In the genomic region with DNA sequence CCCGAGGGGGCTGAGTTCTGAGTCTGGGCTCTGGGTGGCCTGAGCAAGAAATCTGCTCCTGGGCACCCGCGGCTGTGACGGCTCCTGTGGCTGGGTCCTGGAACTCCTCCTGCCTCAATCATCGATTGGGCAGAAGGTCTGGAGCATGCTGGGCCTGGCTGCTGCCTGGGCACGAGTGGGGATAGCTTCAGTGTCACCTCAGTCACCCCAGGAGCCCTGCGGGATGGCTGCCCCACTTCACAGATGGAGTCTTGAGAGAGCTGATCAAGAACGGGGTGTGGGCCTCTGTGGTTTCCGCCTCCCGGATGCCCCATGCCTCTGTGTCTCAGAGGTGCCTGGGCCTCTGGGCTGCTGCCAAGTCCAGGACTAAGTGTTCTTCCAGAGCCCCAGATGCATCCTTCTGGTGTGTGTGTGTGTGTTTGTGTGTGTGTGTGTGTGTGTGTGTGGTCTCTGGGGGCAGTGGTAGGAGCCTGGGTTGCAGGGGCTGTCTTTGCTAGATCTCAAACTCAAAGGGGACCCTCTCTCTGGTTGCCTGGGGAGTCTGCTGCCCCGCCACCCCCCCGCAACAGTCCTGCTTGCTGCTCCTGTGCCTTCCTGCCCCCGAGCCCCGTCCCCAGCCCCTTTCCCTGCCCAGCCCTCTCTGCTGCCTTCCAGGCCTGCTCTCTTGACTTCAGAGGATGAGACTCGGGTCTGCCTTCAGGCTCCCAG, we compare ENCODE assay signal across 8 cellular contexts.
DNase-seq lines count a peak whose midpoint lies in the region; ATAC-seq, FAIRE-seq and TF ChIP-seq lines count a peak whose summit lies in the region.

No MANE protein-coding gene starts in this region.

- H3K36me3 ChIP-seq in GM12878 (ENCODE audit: control insufficient read depth in 2 of 2, insufficient read depth in 2 of 2, low read length in 1 of 2), result no peaks in the 10 kb centered on the region
- H3K36me3 ChIP-seq in gastrocnemius medialis, result no peaks in the 10 kb centered on the region
- H3K36me3 ChIP-seq in mesendoderm (ENCODE audit: control insufficient read depth, insufficient read depth, low read length), result no peaks in the 10 kb centered on the region

- TF ChIP-seq CTCF in GM12878 (IDR thresholded peaks at IDR 0.05 in 2 of 3, conservative IDR thresholded peaks at IDR 0.05 in 1 of 3; ENCODE audit: control insufficient read depth in 2 of 3, extremely low read depth in 1 of 3, insufficient read depth in 1 of 3, low read depth in 3 of 3, low read length in 3 of 3) (no peak), gastrocnemius medialis (IDR thresholded peaks at IDR 0.05 in 4 of 5, conservative IDR thresholded peaks at IDR 0.05 in 1 of 5) (no peak)

- H3K18ac ChIP-seq in mesendoderm (ENCODE audit: low read length), result no peak overlapping the region

- H3K27me3 ChIP-seq in GM12878 (replicated peaks in 1 of 2; ENCODE audit: control insufficient read depth in 2 of 2, insufficient read depth in 2 of 2, low read length in 1 of 2) (no peaks in the 10 kb centered on the region; a peak in 1 of 4 replicates), gastrocnemius medialis (peaks cover 0 to 6% (median 0%) of the 10 kb centered on the region in 3 donors), mesendoderm (ENCODE audit: insufficient read depth, low read length, poor library complexity) (no peaks in the 10 kb centered on the region)

- no TSS peak for BruUV-seq in GM12878 (replicated peaks; lab: Mats Ljungman, UMichigan)

- no peaks in the 10 kb centered on the region for H3K79me1 ChIP-seq in mesendoderm (ENCODE audit: low read length)

- no peak overlapping the region for H2AK5ac ChIP-seq in mesendoderm (ENCODE audit: low read length)

- H4K5ac ChIP-seq in mesendoderm (ENCODE audit: low read length), result no peak overlapping the region

- no peak overlapping the region for H2BK5ac ChIP-seq in mesendoderm (ENCODE audit: low read length)

- CTCF ChIA-PET in GM12878 (lab: Yijun Ruan, JAX), result no interaction called here

- no peaks in the 10 kb centered on the region for H4K20me1 ChIP-seq in GM12878 (ENCODE audit: control insufficient read depth, insufficient read depth)

- H3K9ac ChIP-seq in GM12878 (ENCODE audit: control insufficient read depth, insufficient read depth, low read length), result no peak overlapping the region
- H3K9ac ChIP-seq in mesendoderm (ENCODE audit: low read length), result no peak overlapping the region

- H3K79me2 ChIP-seq in GM12878 (ENCODE audit: control insufficient read depth, insufficient read depth, low read length) (no peaks in the 10 kb centered on the region), mesendoderm (ENCODE audit: control insufficient read depth, insufficient read depth, low read length) (no peaks in the 10 kb centered on the region)

- ATAC-seq in GM12878 (peak; percentile 75), gastrocnemius medialis (peak; percentile 60 to 62), HG03354 (IDR thresholded peaks at IDR 0.05; ENCODE audit: poor library complexity, severe bottlenecking, unreplicated experiment) (no peak), GM21723 (IDR thresholded peaks at IDR 0.05; ENCODE audit: unreplicated experiment) (no peak)

- no peak overlapping the region for H2BK15ac ChIP-seq in mesendoderm (replicated peaks; ENCODE audit: low read depth)

- POLR2A ChIA-PET in GM12878 (lab: Charles Lee), result no interaction called here

- H3K4me1 ChIP-seq in GM12878 (ENCODE audit: control insufficient read depth, insufficient read depth, low read length) (peaks cover 16% of the 10 kb centered on the region), gastrocnemius medialis (peaks cover 0 to 6% of the 10 kb centered on the region in 2 donors), mesendoderm (ENCODE audit: control insufficient read depth, low read depth, low read length) (no peaks in the 10 kb centered on the region)

- H3K9me3 ChIP-seq in GM12878 (replicated peaks; ENCODE audit: control insufficient read depth, insufficient read depth, low read length) (no peaks in the 10 kb centered on the region; the same call in 2 of the 3 replicates), gastrocnemius medialis (peaks cover 0 to 10% (median 0%) of the 10 kb centered on the region in 3 donors)

- TF ChIP-seq EP300 in GM12878 (IDR thresholded peaks at IDR 0.05; ENCODE audit: borderline replicate concordance in 1 of 2, control insufficient read depth in 1 of 2, low read depth in 2 of 2, low read length in 2 of 2), result no peak

- H3K27ac ChIP-seq in GM12878 (ENCODE audit: control insufficient read depth, insufficient read depth) (no peak overlapping the region), gastrocnemius medialis (peak overlapping the region in 3 of 4 donors; percentile 58 to 65 (median 60)), mesendoderm (ENCODE audit: low read depth, low read length) (no peak overlapping the region)

- no peak overlapping the region for H2BK120ac ChIP-seq in mesendoderm (ENCODE audit: low read depth, low read length)

- 8% methylated on average over 10 of the region's 15 CpGs for WGBS in GM12878 (ENCODE audit: insufficient coverage, insufficient replicate concordance, low lambda C conversion rate, missing lambda C conversion rate)
- no CpG with 5 or more reads among the region's 15 CpGs for WGBS in mesendoderm (ENCODE audit: extremely low coverage, insufficient coverage, low lambda C conversion rate)

- H3K4me2 ChIP-seq in GM12878 (ENCODE audit: control insufficient read depth, insufficient read depth), result peak overlapping the region; percentile 38
- no peak overlapping the region for H3K4me2 ChIP-seq in mesendoderm (ENCODE audit: low read length)

- SMC1A ChIA-PET in GM12878 (lab: Charles Lee; ENCODE audit: uncharacterized antibody, unreplicated experiment), result no interaction called here

- H3K4ac ChIP-seq in mesendoderm (ENCODE audit: low read depth, low read length), result no peak overlapping the region

- peak; percentile 87 for DNase-seq in DMS79 (lab: John Stamatoyannopoulos, UW)
- peak; percentile 72 for DNase-seq in T-helper 22 cell (ENCODE audit: low read depth)
- DNase-seq in GM12878 (ENCODE audit: low read depth, low spot score), result no peak
- DNase-seq in gastrocnemius medialis, result peak; percentile 30 to 31
- no peak for DNase-seq in superior temporal gyrus (ENCODE audit: extremely low spot score)
- DNase-seq in mesendoderm, result no peak

- H3K56ac ChIP-seq in mesendoderm (ENCODE audit: low read length), result no peak overlapping the region

- TF ChIP-seq RAD21 in GM12878 (IDR thresholded peaks at IDR 0.05; ENCODE audit: insufficient read depth, low read depth, low read length), result no peak

- peak overlapping the region; percentile 37 for H2AFZ ChIP-seq in GM12878 (ENCODE audit: control insufficient read depth, low read depth, low read length)

- H4K8ac ChIP-seq in mesendoderm (ENCODE audit: low read depth, low read length), result no peak overlapping the region

- H3K4me3 ChIP-seq in GM12878 (no peak overlapping the region), gastrocnemius medialis (no peak overlapping the region), mesendoderm (ENCODE audit: low read length) (no peak overlapping the region)

- intact Hi-C loops in GM12878 (cut with micrococcal nuclease; ENCODE audit: unreplicated experiment), result no loop called here
- intact Hi-C loops in gastrocnemius medialis (cut with DNase I; ENCODE audit: low total_unique reads), result no loop called here

- FAIRE-seq in GM12878 (lab: Jason Lieb, UNC), result peak; percentile 57

- no peak for TF ChIP-seq POLR2A in GM12878 (IDR thresholded peaks at IDR 0.05; ENCODE audit: low read depth, low read length)
- TF ChIP-seq POLR2A in gastrocnemius medialis (IDR thresholded peaks at IDR 0.05), result no peak

- no peak overlapping the region for H3K23ac ChIP-seq in mesendoderm (ENCODE audit: low read length)

- in situ Hi-C loops in GM12878 (cut with MboI), result no loop called here
- in situ Hi-C loops in gastrocnemius medialis (cut with MboI; ENCODE audit: low sequenced_read_pairs in 4 of 4), result no loop called here

- RAD21 ChIA-PET in GM12878 (lab: Charles Lee; ENCODE audit: unreplicated experiment), result no interaction called here

TF ChIP-seq in GM12878, 131 proteins besides CTCF, POLR2A, EP300 and RAD21 (continues in another document):
- TF ChIP-seq SUZ12 (IDR thresholded peaks at IDR 0.05; ENCODE audit: unreplicated experiment), result no peak
- no peak for TF ChIP-seq SMARCA5 (IDR thresholded peaks at IDR 0.05)
- TF ChIP-seq BRCA1 (IDR thresholded peaks at IDR 0.05; ENCODE audit: low read depth, low read length), result no peak
- no peak for TF ChIP-seq SUPT20H (IDR thresholded peaks at IDR 0.05; ENCODE audit: borderline replicate concordance, control insufficient read depth, low read depth, low read length)
- 0 out of 2 replicates have a peak, but pooled peaks have one; percentile 20 for TF ChIP-seq EED (IDR thresholded peaks at IDR 0.05; ENCODE audit: low read depth)
- no peak for TF ChIP-seq TBL1XR1 (IDR thresholded peaks at IDR 0.05; ENCODE audit: low read depth, low read length)
- TF ChIP-seq SREBF1 (IDR thresholded peaks at IDR 0.05; ENCODE audit: low read length), result no peak
- no peak for TF ChIP-seq PRDM15 (CRISPR knock-in tag; IDR thresholded peaks at IDR 0.05)

Comparison
In these comparisons a context has a peak if more than half of its experiments do, and no peak if none do; other contexts are left out.
1. DNase-seq: peak in DMS79 (single experiment), T-helper 22 cell (single experiment) and gastrocnemius medialis (2 of 2); none in GM12878 (single experiment), superior temporal gyrus (single experiment) and mesendoderm (single experiment).
2. ATAC-seq: peak in GM12878 (single experiment) and gastrocnemius medialis (2 of 2); none in HG03354 (single experiment) and GM21723 (single experiment).
3. H3K27ac ChIP-seq: peak in gastrocnemius medialis (3 of 4); none in GM12878 (single experiment) and mesendoderm (single experiment).